Comparison of ENCODE assay signal across 1 cellular context in the genomic region with DNA sequence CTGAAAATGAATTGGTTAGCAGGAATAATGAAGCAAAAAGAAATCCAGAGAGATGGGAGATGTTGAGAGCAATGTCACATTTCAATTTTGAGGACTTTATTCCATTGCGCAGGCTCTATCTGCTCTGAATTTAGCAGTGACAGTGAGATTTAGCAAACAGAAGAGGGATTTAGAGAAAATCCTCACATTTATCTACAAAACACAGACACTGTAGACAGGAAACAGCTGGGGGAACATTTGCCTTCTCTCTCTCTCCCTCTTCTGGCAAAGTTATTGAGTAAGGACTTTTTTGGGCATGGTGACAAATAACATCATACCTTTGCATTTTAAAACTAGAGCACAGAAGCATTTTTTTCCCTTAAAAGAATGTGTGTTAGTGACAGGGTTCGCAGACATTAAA.
TF ChIP-seq lines count a peak whose summit lies in the region.

IGF1 (minus strand) TSS at position 163 of the 400 bp plus-strand sequence. CDS start 182 bp downstream, outside the sequence.

TF ChIP-seq in K562, 482 proteins besides CTCF, POLR2A, EP300 and RAD21 (continued from another document and continues in another):
- TF ChIP-seq, protein P1, sequence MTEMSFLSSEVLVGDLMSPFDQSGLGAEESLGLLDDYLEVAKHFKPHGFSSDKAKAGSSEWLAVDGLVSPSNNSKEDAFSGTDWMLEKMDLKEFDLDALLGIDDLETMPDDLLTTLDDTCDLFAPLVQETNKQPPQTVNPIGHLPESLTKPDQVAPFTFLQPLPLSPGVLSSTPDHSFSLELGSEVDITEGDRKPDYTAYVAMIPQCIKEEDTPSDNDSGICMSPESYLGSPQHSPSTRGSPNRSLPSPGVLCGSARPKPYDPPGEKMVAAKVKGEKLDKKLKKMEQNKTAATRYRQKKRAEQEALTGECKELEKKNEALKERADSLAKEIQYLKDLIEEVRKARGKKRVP (CRISPR knock-in tag; IDR thresholded peaks at IDR 0.05): no peak
- TF ChIP-seq POLR2B (IDR thresholded peaks at IDR 0.05; ENCODE audit: low read depth, partially characterized antibody) (no peak), HNRNPLL (IDR thresholded peaks at IDR 0.05; ENCODE audit: low read depth, low read length, poor library complexity, severe bottlenecking) (no peak), PRMT5 (CRISPR knock-in tag; IDR thresholded peaks at IDR 0.05) (no peak), ATF7 (IDR thresholded peaks at IDR 0.05) (0 out of 2 replicates have a peak, but pooled peaks have one; percentile 26), EP400 (IDR thresholded peaks at IDR 0.05) (no peak), NKRF (IDR thresholded peaks at IDR 0.05; ENCODE audit: borderline replicate concordance) (no peak), ELF4 (CRISPR knock-in tag; IDR thresholded peaks at IDR 0.05) (no peak), ETV1 (tag; conservative IDR thresholded peaks at IDR 0.05; ENCODE audit: low read depth) (peak; percentile 96), ZNF354B (CRISPR knock-in tag; IDR thresholded peaks at IDR 0.05) (no peak), ZNF766 (CRISPR knock-in tag; conservative IDR thresholded peaks at IDR 0.05) (0 out of 2 replicates have a peak, but pooled peaks have one; percentile 20), RBM17 (IDR thresholded peaks at IDR 0.05; ENCODE audit: borderline replicate concordance, low read depth, low read length) (no peak), ZNF384 (IDR thresholded peaks at IDR 0.05; ENCODE audit: low read depth, low read length) (no peak), ZNF717 (CRISPR knock-in tag; IDR thresholded peaks at IDR 0.05) (no peak), ZFP1 (CRISPR knock-in tag; IDR thresholded peaks at IDR 0.05) (no peak), SAFB2 (IDR thresholded peaks at IDR 0.05; ENCODE audit: borderline replicate concordance, low read depth, low read length, severe bottlenecking) (no peak), JUN (IDR thresholded peaks at IDR 0.05; ENCODE audit: borderline replicate concordance, low read depth, low read length) (no peak), JUN (CRISPR knock-in tag; IDR thresholded peaks at IDR 0.05; ENCODE audit: borderline replicate concordance) (no peak), COPS2 (conservative IDR thresholded peaks at IDR 0.05) (no peak), TAL1 (IDR thresholded peaks at IDR 0.05) (peak; percentile 81), CBX3 (IDR thresholded peaks at IDR 0.05; ENCODE audit: borderline replicate concordance in 1 of 2, low read length in 2 of 2) (no peak), MEF2D (tag; conservative IDR thresholded peaks at IDR 0.05; ENCODE audit: low read depth) (0 out of 2 replicates have a peak, but pooled peaks have one; percentile 28), ZNF507 (tag; conservative IDR thresholded peaks at IDR 0.05) (no peak), ARID1B (IDR thresholded peaks at IDR 0.05) (peak; percentile 85), HEY1 (CRISPR knock-in tag; IDR thresholded peaks at IDR 0.05; ENCODE audit: borderline replicate concordance) (no peak), MXD1 (CRISPR knock-in tag; IDR thresholded peaks at IDR 0.05; ENCODE audit: borderline replicate concordance, poor library complexity, severe bottlenecking) (no peak), DACH1 (IDR thresholded peaks at IDR 0.05; ENCODE audit: partially characterized antibody) (peak; percentile 92), ARNT (IDR thresholded peaks at IDR 0.05) (no peak; a peak in 2 of 4 replicates), GATAD2B (IDR thresholded peaks at IDR 0.05; ENCODE audit: borderline replicate concordance) (no peak), ZKSCAN3 (CRISPR knock-in tag; IDR thresholded peaks at IDR 0.05) (no peak), TAF9B (IDR thresholded peaks at IDR 0.05; ENCODE audit: partially characterized antibody) (peak; percentile 49), ZNF282 (CRISPR knock-in tag; IDR thresholded peaks at IDR 0.05) (no peak), GTF2F1 (IDR thresholded peaks at IDR 0.05; ENCODE audit: low read depth, low read length) (no peak), SRSF1 (IDR thresholded peaks at IDR 0.05; ENCODE audit: low read depth, low read length) (no peak), BRF1 (IDR thresholded peaks at IDR 0.05; ENCODE audit: borderline replicate concordance, extremely low read depth, insufficient read length) (no peak), ZBTB5 (IDR thresholded peaks at IDR 0.05) (no peak), NFIC (IDR thresholded peaks at IDR 0.05) (peak; percentile 78), DDX20 (tag; IDR thresholded peaks at IDR 0.05; ENCODE audit: low read depth) (no peak), ZFP91 (CRISPR knock-in tag; IDR thresholded peaks at IDR 0.05) (no peak), CC2D1A (IDR thresholded peaks at IDR 0.05) (no peak), YBX1 (IDR thresholded peaks at IDR 0.05) (no peak), TBL1XR1 (IDR thresholded peaks at IDR 0.05; ENCODE audit: low read length in 2 of 2) (peak in 1 of 2 experiments; percentile 67; a peak in 1 of 4 replicates), C11orf30 (IDR thresholded peaks at IDR 0.05; ENCODE audit: low read depth) (no peak), FOXM1 (IDR thresholded peaks at IDR 0.05; ENCODE audit: low read depth) (0 out of 2 replicates have a peak, but pooled peaks have one; percentile 10), FOXM1 (CRISPR knock-in tag; IDR thresholded peaks at IDR 0.05; ENCODE audit: low read depth) (no peak), ZNF140 (CRISPR knock-in tag; IDR thresholded peaks at IDR 0.05) (no peak), CBFA2T2 (conservative IDR thresholded peaks at IDR 0.05) (peak; percentile 85), POLR2H (tag; IDR thresholded peaks at IDR 0.05; ENCODE audit: low read depth) (no peak), POU5F1 (IDR thresholded peaks at IDR 0.05; ENCODE audit: borderline replicate concordance, low read depth, low read length, partially characterized antibody) (no peak), ZNF57 (CRISPR knock-in tag; IDR thresholded peaks at IDR 0.05) (no peak), MBD2 (IDR thresholded peaks at IDR 0.05; ENCODE audit: borderline replicate concordance, low read depth) (no peak)
- TF ChIP-seq, protein P2, sequence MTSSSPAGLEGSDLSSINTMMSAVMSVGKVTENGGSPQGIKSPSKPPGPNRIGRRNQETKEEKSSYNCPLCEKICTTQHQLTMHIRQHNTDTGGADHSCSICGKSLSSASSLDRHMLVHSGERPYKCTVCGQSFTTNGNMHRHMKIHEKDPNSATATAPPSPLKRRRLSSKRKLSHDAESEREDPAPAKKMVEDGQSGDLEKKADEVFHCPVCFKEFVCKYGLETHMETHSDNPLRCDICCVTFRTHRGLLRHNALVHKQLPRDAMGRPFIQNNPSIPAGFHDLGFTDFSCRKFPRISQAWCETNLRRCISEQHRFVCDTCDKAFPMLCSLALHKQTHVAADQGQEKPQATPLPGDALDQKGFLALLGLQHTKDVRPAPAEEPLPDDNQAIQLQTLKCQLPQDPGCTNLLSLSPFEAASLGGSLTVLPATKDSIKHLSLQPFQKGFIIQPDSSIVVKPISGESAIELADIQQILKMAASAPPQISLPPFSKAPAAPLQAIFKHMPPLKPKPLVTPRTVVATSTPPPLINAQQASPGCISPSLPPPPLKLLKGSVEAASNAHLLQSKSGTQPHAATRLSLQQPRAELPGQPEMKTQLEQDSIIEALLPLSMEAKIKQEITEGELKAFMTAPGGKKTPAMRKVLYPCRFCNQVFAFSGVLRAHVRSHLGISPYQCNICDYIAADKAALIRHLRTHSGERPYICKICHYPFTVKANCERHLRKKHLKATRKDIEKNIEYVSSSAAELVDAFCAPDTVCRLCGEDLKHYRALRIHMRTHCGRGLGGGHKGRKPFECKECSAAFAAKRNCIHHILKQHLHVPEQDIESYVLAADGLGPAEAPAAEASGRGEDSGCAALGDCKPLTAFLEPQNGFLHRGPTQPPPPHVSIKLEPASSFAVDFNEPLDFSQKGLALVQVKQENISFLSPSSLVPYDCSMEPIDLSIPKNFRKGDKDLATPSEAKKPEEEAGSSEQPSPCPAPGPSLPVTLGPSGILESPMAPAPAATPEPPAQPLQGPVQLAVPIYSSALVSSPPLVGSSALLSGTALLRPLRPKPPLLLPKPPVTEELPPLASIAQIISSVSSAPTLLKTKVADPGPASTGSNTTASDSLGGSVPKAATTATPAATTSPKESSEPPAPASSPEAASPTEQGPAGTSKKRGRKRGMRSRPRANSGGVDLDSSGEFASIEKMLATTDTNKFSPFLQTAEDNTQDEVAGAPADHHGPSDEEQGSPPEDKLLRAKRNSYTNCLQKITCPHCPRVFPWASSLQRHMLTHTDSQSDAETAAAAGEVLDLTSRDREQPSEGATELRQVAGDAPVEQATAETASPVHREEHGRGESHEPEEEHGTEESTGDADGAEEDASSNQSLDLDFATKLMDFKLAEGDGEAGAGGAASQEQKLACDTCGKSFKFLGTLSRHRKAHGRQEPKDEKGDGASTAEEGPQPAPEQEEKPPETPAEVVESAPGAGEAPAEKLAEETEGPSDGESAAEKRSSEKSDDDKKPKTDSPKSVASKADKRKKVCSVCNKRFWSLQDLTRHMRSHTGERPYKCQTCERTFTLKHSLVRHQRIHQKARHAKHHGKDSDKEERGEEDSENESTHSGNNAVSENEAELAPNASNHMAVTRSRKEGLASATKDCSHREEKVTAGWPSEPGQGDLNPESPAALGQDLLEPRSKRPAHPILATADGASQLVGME (CRISPR knock-in tag; IDR thresholded peaks at IDR 0.05): no peak
- TF ChIP-seq, protein P3, sequence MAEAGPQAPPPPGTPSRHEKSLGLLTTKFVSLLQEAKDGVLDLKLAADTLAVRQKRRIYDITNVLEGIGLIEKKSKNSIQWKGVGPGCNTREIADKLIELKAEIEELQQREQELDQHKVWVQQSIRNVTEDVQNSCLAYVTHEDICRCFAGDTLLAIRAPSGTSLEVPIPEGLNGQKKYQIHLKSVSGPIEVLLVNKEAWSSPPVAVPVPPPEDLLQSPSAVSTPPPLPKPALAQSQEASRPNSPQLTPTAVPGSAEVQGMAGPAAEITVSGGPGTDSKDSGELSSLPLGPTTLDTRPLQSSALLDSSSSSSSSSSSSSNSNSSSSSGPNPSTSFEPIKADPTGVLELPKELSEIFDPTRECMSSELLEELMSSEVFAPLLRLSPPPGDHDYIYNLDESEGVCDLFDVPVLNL (CRISPR knock-in tag; IDR thresholded peaks at IDR 0.05; ENCODE audit: low read depth): no peak
- TF ChIP-seq, protein P4, sequence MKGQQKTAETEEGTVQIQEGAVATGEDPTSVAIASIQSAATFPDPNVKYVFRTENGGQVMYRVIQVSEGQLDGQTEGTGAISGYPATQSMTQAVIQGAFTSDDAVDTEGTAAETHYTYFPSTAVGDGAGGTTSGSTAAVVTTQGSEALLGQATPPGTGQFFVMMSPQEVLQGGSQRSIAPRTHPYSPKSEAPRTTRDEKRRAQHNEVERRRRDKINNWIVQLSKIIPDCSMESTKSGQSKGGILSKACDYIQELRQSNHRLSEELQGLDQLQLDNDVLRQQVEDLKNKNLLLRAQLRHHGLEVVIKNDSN (CRISPR knock-in tag; IDR thresholded peaks at IDR 0.05): no peak
- TF ChIP-seq, protein P5, sequence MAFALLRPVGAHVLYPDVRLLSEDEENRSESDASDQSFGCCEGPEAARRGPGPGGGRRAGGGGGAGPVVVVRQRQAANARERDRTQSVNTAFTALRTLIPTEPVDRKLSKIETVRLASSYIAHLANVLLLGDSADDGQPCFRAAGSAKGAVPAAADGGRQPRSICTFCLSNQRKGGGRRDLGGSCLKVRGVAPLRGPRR (CRISPR knock-in tag; IDR thresholded peaks at IDR 0.05): no peak
- TF ChIP-seq, protein P6, sequence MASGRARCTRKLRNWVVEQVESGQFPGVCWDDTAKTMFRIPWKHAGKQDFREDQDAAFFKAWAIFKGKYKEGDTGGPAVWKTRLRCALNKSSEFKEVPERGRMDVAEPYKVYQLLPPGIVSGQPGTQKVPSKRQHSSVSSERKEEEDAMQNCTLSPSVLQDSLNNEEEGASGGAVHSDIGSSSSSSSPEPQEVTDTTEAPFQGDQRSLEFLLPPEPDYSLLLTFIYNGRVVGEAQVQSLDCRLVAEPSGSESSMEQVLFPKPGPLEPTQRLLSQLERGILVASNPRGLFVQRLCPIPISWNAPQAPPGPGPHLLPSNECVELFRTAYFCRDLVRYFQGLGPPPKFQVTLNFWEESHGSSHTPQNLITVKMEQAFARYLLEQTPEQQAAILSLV (tag; IDR thresholded peaks at IDR 0.05): no peak
